12 cellular contexts compared by ENCODE assay signal in the genomic region with DNA sequence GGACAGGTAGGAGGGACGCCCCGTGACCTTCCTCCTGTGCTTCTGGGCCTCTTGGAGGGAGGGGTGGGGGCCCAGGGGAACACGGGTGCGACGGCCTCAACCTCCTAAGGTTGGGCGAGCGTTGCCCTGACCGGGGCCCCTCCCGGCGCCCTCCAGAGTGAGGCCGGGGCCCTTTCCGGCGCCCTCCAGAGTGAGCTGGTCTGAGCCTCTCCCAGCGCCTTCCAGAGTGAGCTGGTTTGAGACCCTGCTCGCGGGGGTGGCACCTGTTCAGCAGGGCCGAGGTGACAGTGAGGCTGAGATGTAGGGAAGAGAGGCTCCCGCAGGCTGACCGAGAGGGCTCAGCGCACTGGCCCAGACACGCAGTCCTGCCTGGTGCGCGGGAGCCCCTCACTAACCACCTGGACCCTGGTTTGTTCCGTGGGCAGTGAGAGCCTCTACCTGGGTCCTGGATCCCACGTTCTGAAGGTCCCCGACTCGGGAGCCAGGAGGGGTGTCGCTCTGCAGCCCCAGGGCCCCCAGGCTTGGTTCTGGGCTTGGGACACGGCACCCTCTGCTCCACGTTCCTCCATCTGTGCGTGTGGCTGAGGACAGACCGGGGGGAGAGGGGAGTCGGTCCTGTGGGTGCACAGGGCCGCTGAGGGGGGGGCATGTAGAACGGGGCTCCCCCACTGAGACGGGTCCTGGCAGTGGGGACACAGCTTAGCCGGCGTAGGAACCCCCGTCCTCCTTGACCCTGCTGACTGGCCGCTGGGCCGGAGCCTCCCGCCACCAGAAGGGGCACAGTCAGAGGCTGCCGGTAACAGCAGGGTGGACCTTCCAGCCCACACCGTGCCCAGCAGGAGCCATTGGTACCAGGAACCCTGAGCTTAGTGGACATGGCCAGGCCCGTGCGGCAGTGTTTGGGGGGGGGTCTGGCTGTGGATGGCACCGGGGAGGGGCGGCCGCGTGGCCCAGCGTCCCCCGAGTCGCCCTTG. TPM values are rescaled to one million over a fixed set of nuclear protein-coding genes. Genes with fewer than 3 reads are reported as not detected.
A peak's percentile ranks its signal among the peaks of the same experiment; 100 is the strongest.
DNase-seq lines count a peak whose midpoint lies in the region; ATAC-seq, FAIRE-seq and TF ChIP-seq lines count a peak whose summit lies in the region.
"Had no signal": no experiment of that assay in that cellular context is flagged by ENCODE, and none has a peak within 500 bp of the region (broad histone marks: within the 10 kb centered on the region; RNA-seq: fewer than 3 reads in every experiment).

No MANE protein-coding gene starts in this region.

- H3K27me3 ChIP-seq in iPS-18a (ENCODE audit: control insufficient read depth, insufficient read depth, low read length) = peaks cover 22% of the 10 kb centered on the region
- peaks cover 0 to 9% (median 0%) of the 10 kb centered on the region in 3 donors for H3K27me3 ChIP-seq in skeletal muscle tissue (ENCODE audit: control insufficient read depth in 3 of 3, insufficient read depth in 3 of 3, low read length in 3 of 3)

- H3K9me3 ChIP-seq in iPS-18a (ENCODE audit: control insufficient read depth, low read depth, low read length) = no peaks in the 10 kb centered on the region
- H3K9me3 ChIP-seq in skeletal muscle tissue (ENCODE audit: control insufficient read depth in 3 of 3, low read length in 3 of 3) = no peaks in the 10 kb centered on the region

- H3K4me1 ChIP-seq in iPS-18a (ENCODE audit: control insufficient read depth, low read depth, low read length) = peaks cover 3% of the 10 kb centered on the region
- H3K4me1 ChIP-seq in skeletal muscle tissue (ENCODE audit: control insufficient read depth in 3 of 3, insufficient read depth in 3 of 3, low read length in 3 of 3) = peaks cover 13 to 29% (median 20%) of the 10 kb centered on the region in 3 donors

- no peaks in the 10 kb centered on the region for H3K9me3 Mint-ChIP-seq in activated naive CD4-positive, alpha-beta T cell treated with anti-CD3 and anti-CD28 coated beads, Interleukin-2, amount 50 U/mL, for 24 hours
- H3K9me3 Mint-ChIP-seq: activated T-helper 2 cell treated with anti-CD3 and anti-CD28 coated beads, Interferon-gamma antibody, Interleukin-2, Interleukin-4, amounts not matched to agents 10 μg/mL and 5 μg/mL and 100 μg/mL, durations not matched to agents 14 hours and 24 hours and 36 hours had no signal

- no peak for TF ChIP-seq POLR2A in GM12892 (IDR thresholded peaks at IDR 0.05; ENCODE audit: low read depth, low read length)

- no peak for FAIRE-seq in GM12892 (lab: Jason Lieb, UNC)
- FAIRE-seq: GM19239 had no signal

- H3K27ac Mint-ChIP-seq in activated naive CD4-positive, alpha-beta T cell treated with anti-CD3 and anti-CD28 coated beads, Interleukin-2, amount 50 U/mL, for 24 hours = no peak overlapping the region
- H3K27ac Mint-ChIP-seq: activated T-helper 2 cell treated with anti-CD3 and anti-CD28 coated beads, Interferon-gamma antibody, Interleukin-2, Interleukin-4, amounts not matched to agents 10 μg/mL and 5 μg/mL and 100 μg/mL, durations not matched to agents 14 hours and 24 hours and 36 hours; naive B cell had no signal

- H3K36me3 ChIP-seq in iPS-18a (ENCODE audit: control insufficient read depth, low read depth, low read length) = peaks cover 16% of the 10 kb centered on the region
- peaks cover 4 to 27% (median 22%) of the 10 kb centered on the region in 3 donors for H3K36me3 ChIP-seq in skeletal muscle tissue (ENCODE audit: control insufficient read depth in 3 of 3, insufficient read depth in 3 of 3, low read length in 3 of 3)

- peak; percentile 17 for DNase-seq in GM12892 (ENCODE audit: insufficient read length)
- no peak for DNase-seq in NCI-H526 treated with DMSO at 0.1 percent for 48 hours (lab: John Stamatoyannopoulos, UW)
- no peak for DNase-seq in nucleus accumbens (lab: John Stamatoyannopoulos, UW)
- DNase-seq: naive B cell, NCI-H1436 had no signal

- H3K4me3 Mint-ChIP-seq in activated naive CD4-positive, alpha-beta T cell treated with anti-CD3 and anti-CD28 coated beads, Interleukin-2, amount 50 U/mL, for 24 hours = peak overlapping the region; percentile 77

- ATAC-seq in GM18502 (IDR thresholded peaks at IDR 0.05; ENCODE audit: poor library complexity, unreplicated experiment) (no peak), HG02973 (IDR thresholded peaks at IDR 0.05; ENCODE audit: unreplicated experiment) (no peak)

- H3K27me3 Mint-ChIP-seq in activated naive CD4-positive, alpha-beta T cell treated with anti-CD3 and anti-CD28 coated beads, Interleukin-2, amount 50 U/mL, for 24 hours = no peaks in the 10 kb centered on the region

- H3K27ac ChIP-seq in iPS-18a (ENCODE audit: low read length) (no peak overlapping the region), skeletal muscle tissue (ENCODE audit: low read depth, low read length) (peak overlapping the region; percentile 69)

- peaks cover 8% of the 10 kb centered on the region for H3K4me1 Mint-ChIP-seq in activated naive CD4-positive, alpha-beta T cell treated with anti-CD3 and anti-CD28 coated beads, Interleukin-2, amount 50 U/mL, for 24 hours

- peaks cover 2% of the 10 kb centered on the region for H3K36me3 Mint-ChIP-seq in activated naive CD4-positive, alpha-beta T cell treated with anti-CD3 and anti-CD28 coated beads, Interleukin-2, amount 50 U/mL, for 24 hours
- H3K36me3 Mint-ChIP-seq: naive B cell had no signal

- H3K4me3 ChIP-seq in iPS-18a (ENCODE audit: low read length) = peak overlapping the region; percentile 64
- H3K4me3 ChIP-seq in skeletal muscle tissue (ENCODE audit: low read length in 3 of 3) = peak overlapping the region; percentile 72 to 86 (median 73)

- H3K9ac ChIP-seq in iPS-18a (ENCODE audit: low read length) (no peak overlapping the region), skeletal muscle tissue (ENCODE audit: low read depth in 1 of 3, low read length in 3 of 3) (peak overlapping the region; percentile 62 to 89 (median 72))

RNA-seq across cellular contexts. Expression of a gene that starts 1.5 kb away (rescaled TPM):
- not detected for polyA plus RNA-seq in GM12892 (2012; ENCODE audit: missing spikeins)
- total RNA-seq in skeletal muscle tissue = 270 TPM
